Comparison of ENCODE assay signal across 1 cellular context in genomic region chr9:110220809-110221208, GRCh38.
A peak's percentile ranks its signal among the peaks of the same experiment; 100 is the strongest.
TF ChIP-seq lines count a peak whose summit lies in the region.

No MANE protein-coding gene starts in this region.

TF ChIP-seq in HepG2, 621 proteins besides CTCF, POLR2A, EP300 and RAD21 (continued from another document and continues in another):
- TF ChIP-seq ZFP91 (CRISPR knock-in tag; IDR thresholded peaks at IDR 0.05; ENCODE audit: borderline replicate concordance) (no peak), ZHX2 (IDR thresholded peaks at IDR 0.05; ENCODE audit: low read depth) (no peak), ZHX2 (CRISPR knock-in tag; IDR thresholded peaks at IDR 0.05; ENCODE audit: borderline replicate concordance) (no peak), ZNF563 (CRISPR knock-in tag; IDR thresholded peaks at IDR 0.05) (no peak), ZBTB2 (CRISPR knock-in tag; IDR thresholded peaks at IDR 0.05; ENCODE audit: low read depth) (0 out of 2 replicates have a peak, but pooled peaks have one; percentile 41), ZNF3 (CRISPR knock-in tag; IDR thresholded peaks at IDR 0.05) (no peak), TMF1 (CRISPR knock-in tag; IDR thresholded peaks at IDR 0.05; ENCODE audit: low read depth) (0 out of 2 replicates have a peak, but pooled peaks have one; percentile 23), ZBTB3 (CRISPR knock-in tag; IDR thresholded peaks at IDR 0.05; ENCODE audit: borderline replicate concordance, low read depth) (no peak), FOXK1 (CRISPR knock-in tag; IDR thresholded peaks at IDR 0.05; ENCODE audit: borderline replicate concordance, low read depth) (0 out of 2 replicates have a peak, but pooled peaks have one; percentile 23), ZSCAN20 (CRISPR knock-in tag; IDR thresholded peaks at IDR 0.05; ENCODE audit: borderline replicate concordance) (0 out of 2 replicates have a peak, but pooled peaks have one; percentile 54), ZNF253 (CRISPR knock-in tag; IDR thresholded peaks at IDR 0.05; ENCODE audit: borderline replicate concordance) (no peak), ZIK1 (CRISPR knock-in tag; IDR thresholded peaks at IDR 0.05; ENCODE audit: borderline replicate concordance, low read depth) (no peak), MBD4 (IDR thresholded peaks at IDR 0.05; ENCODE audit: borderline replicate concordance, low read length) (0 out of 2 replicates have a peak, but pooled peaks have one; percentile 37), ZFP82 (CRISPR knock-in tag; IDR thresholded peaks at IDR 0.05; ENCODE audit: borderline replicate concordance) (no peak), ZFP41 (CRISPR knock-in tag; IDR thresholded peaks at IDR 0.05; ENCODE audit: borderline replicate concordance) (no peak), ELF1 (CRISPR knock-in tag; IDR thresholded peaks at IDR 0.05) (no peak), RBAK (CRISPR knock-in tag; IDR thresholded peaks at IDR 0.05) (no peak), DNMT1 (CRISPR knock-in tag; IDR thresholded peaks at IDR 0.05) (no peak), HMG20A (CRISPR knock-in tag; IDR thresholded peaks at IDR 0.05; ENCODE audit: borderline replicate concordance) (peak; percentile 88; the same call in 1 of the 2 replicates), ZNF580 (CRISPR knock-in tag; IDR thresholded peaks at IDR 0.05; ENCODE audit: borderline replicate concordance, low read depth) (no peak), E2F1 (CRISPR knock-in tag; IDR thresholded peaks at IDR 0.05) (no peak; the same call in 1 of the 2 replicates), DDIT3 (CRISPR knock-in tag; IDR thresholded peaks at IDR 0.05) (no peak), SCMH1 (CRISPR knock-in tag; IDR thresholded peaks at IDR 0.05; ENCODE audit: borderline replicate concordance) (no peak), SMAD9 (CRISPR knock-in tag; IDR thresholded peaks at IDR 0.05) (no peak), PCBP1 (IDR thresholded peaks at IDR 0.05; ENCODE audit: borderline replicate concordance, low read depth, low read length) (no peak), RAD51 (IDR thresholded peaks at IDR 0.05; ENCODE audit: borderline replicate concordance) (no peak), HNRNPL (IDR thresholded peaks at IDR 0.05; ENCODE audit: low read depth, low read length) (no peak), ZNF407 (CRISPR knock-in tag; IDR thresholded peaks at IDR 0.05; ENCODE audit: not compliant biosample characterization) (no peak), ZNF572 (CRISPR knock-in tag; IDR thresholded peaks at IDR 0.05) (no peak), ZNF512 (CRISPR knock-in tag; IDR thresholded peaks at IDR 0.05) (no peak), ZNF639 (CRISPR knock-in tag; conservative IDR thresholded peaks at IDR 0.05) (no peak), ZZZ3 (CRISPR knock-in tag; IDR thresholded peaks at IDR 0.05; ENCODE audit: borderline replicate concordance) (no peak), ZNF569 (CRISPR knock-in tag; IDR thresholded peaks at IDR 0.05; ENCODE audit: borderline replicate concordance) (no peak), ZNF841 (CRISPR knock-in tag; IDR thresholded peaks at IDR 0.05; ENCODE audit: borderline replicate concordance) (no peak), JDP2 (CRISPR knock-in tag; IDR thresholded peaks at IDR 0.05; ENCODE audit: borderline replicate concordance) (no peak; the same call in 1 of the 2 replicates), KAT8 (CRISPR knock-in tag; IDR thresholded peaks at IDR 0.05) (peak; percentile 72; the same call in 1 of the 2 replicates)
